4 cellular contexts compared by ENCODE assay signal in genomic region chr14:23892289-23892688, GRCh38.
DNase-seq lines count a peak whose midpoint lies in the region; ATAC-seq, FAIRE-seq and TF ChIP-seq lines count a peak whose summit lies in the region.
"Not testable (repeated sequence)": the region's sequence is repeated elsewhere in the genome, so short reads cannot be mapped to it uniquely, and the experiment has no call there.

No MANE protein-coding gene starts in this region.

- not testable (repeated sequence) for H3K36me3 ChIP-seq in K562 (ENCODE audit: control insufficient read depth, insufficient read depth, low read length); esophagus muscularis mucosa; HepG2 (replicated peaks in 1 of 2; ENCODE audit: control insufficient read depth in 1 of 2, insufficient read depth in 2 of 2, low read length in 2 of 2)

- H3K27ac ChIP-seq in K562 (ENCODE audit: extremely low read depth, low read depth, low read length); esophagus muscularis mucosa (replicated peaks in 1 of 4); HepG2 (ENCODE audit: extremely low read length, insufficient read depth, low read length): not testable (repeated sequence)

- FAIRE-seq in K562 (lab: Jason Lieb, UNC); HepG2 (lab: Jason Lieb, UNC): not testable (repeated sequence)

- not testable (repeated sequence) for H3K9me3 ChIP-seq in K562 (replicated peaks; ENCODE audit: control insufficient read depth, insufficient read depth, low read depth, low read length); HepG2 (ENCODE audit: low read length)
- H3K9me3 ChIP-seq in esophagus muscularis mucosa = peaks cover 0 to 12% (median 7%) of the 10 kb centered on the region in 4 donors

- CTCF ChIA-PET in K562 (lab: Yijun Ruan, JAX; ENCODE audit: low intra/inter-chr PET ratio); HepG2 (lab: Yijun Ruan, JAX; ENCODE audit: low intra/inter-chr PET ratio, low total read pairs): not testable (repeated sequence)

- not testable (repeated sequence) for H3K4me2 ChIP-seq in K562 (ENCODE audit: insufficient read depth, low read length); HepG2 (ENCODE audit: low read depth, low read length)

- 0% methylated on average over 1 of the region's 3 CpGs for WGBS in K562 (ENCODE audit: insufficient coverage, low coverage, missing lambda C conversion rate)
- WGBS in esophagus muscularis mucosa = 95% methylated on average over 3 of the region's 3 CpGs
- WGBS in HepG2 (ENCODE audit: low lambda C conversion rate) = 23% methylated on average over 3 of the region's 3 CpGs

- DNase-seq in HT1080 (ENCODE audit: low read depth) (peak; percentile 37), esophagus muscularis mucosa (ENCODE audit: extremely low spot score) (peak; percentile 31), HepG2 (ENCODE audit: low spot score) (peak; percentile 22)
- not testable (repeated sequence) for DNase-seq in K562 (ENCODE audit: extremely low read depth in 1 of 4, low spot score in 3 of 4)

- H3K79me2 ChIP-seq in K562 (ENCODE audit: control insufficient read depth, insufficient read depth, low read length); HepG2 (ENCODE audit: insufficient read depth, low read length): not testable (repeated sequence)

- not testable (repeated sequence) for TF ChIP-seq POLR2A in K562 (conservative IDR thresholded peaks at IDR 0.05); esophagus muscularis mucosa (IDR thresholded peaks at IDR 0.05; ENCODE audit: low read depth); HepG2 (IDR thresholded peaks at IDR 0.05; ENCODE audit: insufficient read depth in 1 of 2, low read depth in 2 of 2, low read length in 2 of 2)

- BruUV-seq in K562 (replicated peaks; lab: Mats Ljungman, UMichigan); HepG2 (replicated peaks; lab: Mats Ljungman, UMichigan): not testable (repeated sequence)

- H3K27me3 ChIP-seq in K562 (ENCODE audit: control insufficient read depth in 2 of 2, insufficient read depth in 2 of 2, low read length in 2 of 2); esophagus muscularis mucosa; HepG2 (ENCODE audit: control insufficient read depth in 1 of 2, insufficient read depth in 2 of 2, low read length in 2 of 2): not testable (repeated sequence)

- H4K20me1 ChIP-seq in K562 (replicated peaks; ENCODE audit: control insufficient read depth, insufficient read depth, low read length); HepG2 (ENCODE audit: insufficient read depth, low read length): not testable (repeated sequence)

- ATAC-seq in K562, HepG2: not testable (repeated sequence)

- TF ChIP-seq EP300 in K562 (IDR thresholded peaks at IDR 0.05; ENCODE audit: low read length); esophagus muscularis mucosa (IDR thresholded peaks at IDR 0.05); HepG2 (IDR thresholded peaks at IDR 0.05; ENCODE audit: low read depth in 2 of 2, low read length in 2 of 2); HepG2 (CRISPR knock-in tag; IDR thresholded peaks at IDR 0.05; ENCODE audit: borderline replicate concordance): not testable (repeated sequence)

- H3K9me1 ChIP-seq in K562 (ENCODE audit: control insufficient read depth, insufficient read depth, low read length) = not testable (repeated sequence)

- in situ Hi-C loops in K562 (cut with MboI); HepG2 (cut with HindIII; ENCODE audit: extremely low pct_ligation_motif_present, low pct_unique_long_range_greater_than_20kb): not testable (repeated sequence)

- not testable (repeated sequence) for TF ChIP-seq CTCF in K562 (IDR thresholded peaks at IDR 0.05 in 2 of 3, conservative IDR thresholded peaks at IDR 0.05 in 1 of 3; ENCODE audit: insufficient read depth in 2 of 3, low read depth in 1 of 3, low read length in 3 of 3); esophagus muscularis mucosa (IDR thresholded peaks at IDR 0.05); HepG2 (CRISPR knock-in tag; IDR thresholded peaks at IDR 0.05)

- H2AFZ ChIP-seq in K562 (ENCODE audit: low read depth, low read length); HepG2 (ENCODE audit: low read length): not testable (repeated sequence)

- TF ChIP-seq RAD21 in K562 (CRISPR knock-in tag; conservative IDR thresholded peaks at IDR 0.05 in 1 of 2, IDR thresholded peaks at IDR 0.05 in 1 of 2); HepG2 (CRISPR knock-in tag; IDR thresholded peaks at IDR 0.05): not testable (repeated sequence)

- not testable (repeated sequence) for H3K4me1 ChIP-seq in K562 (replicated peaks in 1 of 2; ENCODE audit: control insufficient read depth in 2 of 2, insufficient read depth in 2 of 2, low read length in 2 of 2); esophagus muscularis mucosa; HepG2 (ENCODE audit: insufficient read depth, low read length)

- not testable (repeated sequence) for H3K4me3 ChIP-seq in K562; esophagus muscularis mucosa; HepG2 (replicated peaks in 1 of 3; ENCODE audit: insufficient read depth in 1 of 3, low read depth in 2 of 3, low read length in 3 of 3)

- intact Hi-C loops in K562 (cut with micrococcal nuclease); esophagus muscularis mucosa (cut with DNase I); HepG2 (cut with micrococcal nuclease; ENCODE audit: unreplicated experiment): not testable (repeated sequence)

- POLR2A ChIA-PET in K562 (lab: Yijun Ruan, JAX); HepG2 (lab: Yijun Ruan, JAX): not testable (repeated sequence)

- H3K9ac ChIP-seq in K562 (ENCODE audit: insufficient read depth in 1 of 2, low read depth in 2 of 2, low read length in 2 of 2); HepG2 (ENCODE audit: insufficient read depth, low read depth, low read length): not testable (repeated sequence)

TF ChIP-seq in K562, 482 proteins besides CTCF, POLR2A, EP300 and RAD21:
- TF ChIP-seq MTA3 (IDR thresholded peaks at IDR 0.05; ENCODE audit: borderline replicate concordance) = peak; percentile 50; the same call in 1 of the 2 replicates

TF ChIP-seq in HepG2, 621 proteins besides CTCF, POLR2A, EP300 and RAD21:
- TF ChIP-seq NFYB (CRISPR knock-in tag; IDR thresholded peaks at IDR 0.05) = peak; percentile 70
- TF ChIP-seq ZMYM4 (CRISPR knock-in tag; IDR thresholded peaks at IDR 0.05) = 0 out of 2 replicates have a peak, but pooled peaks have one; percentile 7
- TF ChIP-seq NFYC (CRISPR knock-in tag; IDR thresholded peaks at IDR 0.05) = peak; percentile 67
TF ChIP-seq in HepG2: peak in this region for 3; not testable (repeated sequence) for 618.
